ENCODE assay signal across 28 cellular contexts in the genomic region with DNA sequence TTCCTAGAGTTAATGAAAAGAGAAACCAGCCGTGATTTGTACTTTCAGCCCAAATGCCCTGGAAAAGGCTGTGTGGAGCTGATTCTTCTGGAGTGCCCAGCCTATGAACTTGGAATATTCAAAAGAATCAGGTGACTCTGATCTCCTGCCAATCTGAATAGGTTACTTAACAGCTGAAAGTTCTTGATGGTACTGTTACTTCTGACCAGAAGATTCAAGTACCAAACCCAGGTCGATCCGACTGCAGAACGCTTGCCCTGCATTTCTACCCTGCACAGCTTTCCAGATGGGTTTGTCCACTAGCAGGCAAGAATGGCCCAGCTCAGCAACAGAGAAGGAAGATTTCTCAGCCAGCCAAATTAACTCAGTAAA.
"Had no signal": no experiment of that assay in that cellular context is flagged by ENCODE, and none has a peak within 500 bp of the region (broad histone marks: within the 10 kb centered on the region; RNA-seq: fewer than 3 reads in every experiment).

No MANE protein-coding gene starts in this region.

- H3K27ac ChIP-seq: lower lobe of right lung, pancreas, prostate gland, testis, transverse colon, upper lobe of left lung had no signal

- H3K27me3 ChIP-seq: heart right ventricle, hepatocyte, pancreas, testis, thyroid gland, transverse colon, upper lobe of left lung had no signal

- H3K4me2 ChIP-seq: hepatocyte, smooth muscle cell had no signal

- H3K79me2 ChIP-seq: hepatocyte had no signal

- H3K36me3 ChIP-seq: heart right ventricle, lower lobe of right lung, pancreas, prostate gland, thyroid gland, transverse colon, upper lobe of left lung had no signal

- DNase-seq: glutamatergic neuron; heart right ventricle; islet precursor cell; lower lobe of right lung; mesendoderm; midbrain; mucosa of descending colon; naive thymus-derived CD4-positive, alpha-beta T cell; pancreas; posterior cingulate gyrus; retina; stimulated activated CD4-positive, alpha-beta T cell treated with anti-CD3 and anti-CD28 coated beads, Interleukin-1b, Interleukin-23, amount 100 ng/mL, for 48 hours; stimulated activated CD4-positive, alpha-beta T cell treated with anti-CD3 and anti-CD28 coated beads, Interleukin-2, amount 100 ng/mL, for 48 hours; stimulated activated CD4-positive, alpha-beta T cell treated with anti-CD3 and anti-CD28 coated beads, Interleukin-4, amount 100 ng/mL, for 4 hours; stimulated activated CD8-positive, alpha-beta memory T cell treated with anti-CD3 and anti-CD28 coated beads, Interleukin-4, amount 100 ng/mL, for 48 hours; stimulated activated naive CD4-positive, alpha-beta T cell treated with Interleukin-2 at 50 U/mL for 16 hours; stimulated activated naive CD8-positive, alpha-beta T cell treated with anti-CD3 and anti-CD28 coated beads, Interleukin-15, amount 100 ng/mL, for 72 hours; substantia nigra; testis; thyroid gland; transverse colon; upper lobe of left lung had no signal

- H2AFZ ChIP-seq: hepatocyte had no signal

- H3K4me3 ChIP-seq: hepatocyte, lower lobe of right lung, mucosa of descending colon, pancreas, prostate gland, smooth muscle cell, testis, thyroid gland, transverse colon, upper lobe of left lung had no signal

- H3K4me1 ChIP-seq: lower lobe of right lung, prostate gland, testis, thyroid gland, transverse colon had no signal

- ATAC-seq: lower lobe of right lung; mucosa of descending colon; naive thymus-derived CD4-positive, alpha-beta T cell; natural killer cell treated with Interleukin-12 subunit alpha and Interleukin-12 subunit beta and Interleukin-15 and Interleukin-18, amount 100 ng/mL, for 72 hours; pancreas; right cardiac atrium; stimulated activated memory B cell treated with anti-CD40 and anti-IgM and Interleukin-4, amounts not matched to agents 10 μg/mL and 1 μg/mL and 100 μg/mL, for 72 hours; stimulated activated naive CD8-positive, alpha-beta T cell treated with anti-CD3 and anti-CD28 coated beads, Interleukin-15, amount 100 ng/mL, for 72 hours had no signal

- H3K9me3 ChIP-seq: heart right ventricle, lower lobe of right lung, mucosa of descending colon, pancreas, prostate gland, testis, thyroid gland, transverse colon, upper lobe of left lung had no signal
